In genomic region chr18:32092422-32093105, GRCh38 we compare ENCODE assay signal across 8 cellular contexts. TPM values are rescaled to one million over a fixed set of nuclear protein-coding genes. Genes with fewer than 3 reads are reported as not detected.
DNase-seq lines count a peak whose midpoint lies in the region; ATAC-seq and TF ChIP-seq lines count a peak whose summit lies in the region.

No MANE protein-coding gene starts in this region.

- H3K36me3 ChIP-seq in H7 (replicated peaks; ENCODE audit: control insufficient read depth, insufficient read depth, low read length): no peaks in the 10 kb centered on the region; the same call in none of the 2 replicates
- H3K36me3 ChIP-seq in Loucy (ENCODE audit: insufficient read depth, low read length): peaks cover 19% of the 10 kb centered on the region; the same call in 1 of the 2 replicates
- peaks cover 39% of the 10 kb centered on the region for H3K36me3 ChIP-seq in RWPE2 (ENCODE audit: low read depth)
- no peaks in the 10 kb centered on the region for H3K36me3 ChIP-seq in neural cell (ENCODE audit: insufficient read depth, low read length)

- peak overlapping the region; percentile 97 to 99 for H3K27ac Mint-ChIP-seq in stimulated activated naive CD8-positive, alpha-beta T cell treated with anti-CD3 and anti-CD28 coated beads, Interleukin-15, amount 100 ng/mL, for 72 hours

- peak; percentile 26 for TF ChIP-seq RAD21 in neural cell (conservative IDR thresholded peaks at IDR 0.05)

- H3K4me3 ChIP-seq in H7 (ENCODE audit: insufficient read depth, low read depth, low read length): peak overlapping the region; percentile 78
- peak overlapping the region; percentile 98 for H3K4me3 ChIP-seq in Loucy (ENCODE audit: low read length, poor library complexity, severe bottlenecking)
- H3K4me3 ChIP-seq in RWPE2 (ENCODE audit: severe bottlenecking): peak overlapping the region; percentile 80
- peak overlapping the region; percentile 95 for H3K4me3 ChIP-seq in neural cell (ENCODE audit: low read length)

- H3K27ac ChIP-seq in RWPE2 (ENCODE audit: poor library complexity, severe bottlenecking): peak overlapping the region; percentile 87
- H3K27ac ChIP-seq in neural cell (ENCODE audit: low read length): peak overlapping the region; percentile 98

- H2AFZ ChIP-seq in Loucy (ENCODE audit: low read length) (peak overlapping the region; percentile 85), neural cell (ENCODE audit: low read depth, low read length) (peak overlapping the region; percentile 100)

- TF ChIP-seq CTCF in Loucy (conservative IDR thresholded peaks at IDR 0.05; ENCODE audit: low read length): no peak
- no peak for TF ChIP-seq CTCF in RWPE2 (IDR thresholded peaks at IDR 0.05; ENCODE audit: poor library complexity, severe bottlenecking)
- TF ChIP-seq CTCF in neural cell (IDR thresholded peaks at IDR 0.05; ENCODE audit: poor library complexity, severe bottlenecking): peak; percentile 12

- H3K4me1 ChIP-seq in Loucy (ENCODE audit: insufficient read depth, low read length, poor library complexity, severe bottlenecking) (peaks cover 35% of the 10 kb centered on the region), RWPE2 (ENCODE audit: insufficient read depth, poor library complexity, severe bottlenecking) (no peaks in the 10 kb centered on the region)

- peak overlapping the region; percentile 90 to 99 for H3K4me3 Mint-ChIP-seq in stimulated activated naive CD8-positive, alpha-beta T cell treated with anti-CD3 and anti-CD28 coated beads, Interleukin-15, amount 100 ng/mL, for 72 hours

- peaks cover 56% of the 10 kb centered on the region for H3K79me2 ChIP-seq in Loucy (ENCODE audit: insufficient read depth, low read length)
- H3K79me2 ChIP-seq in neural cell (replicated peaks; ENCODE audit: insufficient read depth, low read length): peaks cover 46% of the 10 kb centered on the region

- peaks cover 51% of the 10 kb centered on the region for H4K20me1 ChIP-seq in Loucy (ENCODE audit: insufficient read depth, low read length, poor library complexity, severe bottlenecking)
- no peaks in the 10 kb centered on the region for H4K20me1 ChIP-seq in neural cell (ENCODE audit: insufficient read depth)

- H3K4me1 Mint-ChIP-seq in stimulated activated naive CD8-positive, alpha-beta T cell treated with anti-CD3 and anti-CD28 coated beads, Interleukin-15, amount 100 ng/mL, for 72 hours: peaks cover 44% of the 10 kb centered on the region

- no peaks in the 10 kb centered on the region for H3K27me3 ChIP-seq in H7 (ENCODE audit: control insufficient read depth, insufficient read depth, low read length)
- no peaks in the 10 kb centered on the region for H3K27me3 ChIP-seq in Loucy (ENCODE audit: insufficient read depth, low read length, poor library complexity, severe bottlenecking)
- H3K27me3 ChIP-seq in RWPE2 (ENCODE audit: insufficient read depth, poor library complexity, severe bottlenecking): no peaks in the 10 kb centered on the region
- no peaks in the 10 kb centered on the region for H3K27me3 ChIP-seq in neural cell (ENCODE audit: insufficient read depth, low read depth, low read length)

- no peaks in the 10 kb centered on the region for H3F3A ChIP-seq in Loucy (ENCODE audit: low read depth)
- H3F3A ChIP-seq in neural cell (ENCODE audit: insufficient read depth, low read length, poor library complexity, severe bottlenecking): peaks cover 5% of the 10 kb centered on the region

- TF ChIP-seq EP300 in neural cell (conservative IDR thresholded peaks at IDR 0.05; ENCODE audit: poor library complexity, severe bottlenecking): peak; percentile 52

- H3K9me3 Mint-ChIP-seq in stimulated activated naive CD8-positive, alpha-beta T cell treated with anti-CD3 and anti-CD28 coated beads, Interleukin-15, amount 100 ng/mL, for 72 hours: no peaks in the 10 kb centered on the region

- DNase-seq in ELR (ENCODE audit: low read depth): peak; percentile 96
- DNase-seq in H7: peak; percentile 99
- peak; percentile 96 for DNase-seq in RWPE2 (ENCODE audit: low spot score)
- DNase-seq in activated effector memory CD4-positive, alpha-beta T cell treated with anti-CD3 and anti-CD28 coated beads, Interleukin-2, amount 50 U/mL, for 16 hours: peak; percentile 100
- peak; percentile 96 for DNase-seq in fibroblast of the conjunctiva (ENCODE audit: low read depth)
- peak; percentile 99 for DNase-seq in stimulated activated naive CD8-positive, alpha-beta T cell treated with anti-CD3 and anti-CD28 coated beads, Interleukin-15, amount 100 ng/mL, for 72 hours

- no peaks in the 10 kb centered on the region for H3K27me3 Mint-ChIP-seq in stimulated activated naive CD8-positive, alpha-beta T cell treated with anti-CD3 and anti-CD28 coated beads, Interleukin-15, amount 100 ng/mL, for 72 hours

- H3K9ac ChIP-seq in Loucy (ENCODE audit: low read depth, low read length, poor library complexity, severe bottlenecking) (peak overlapping the region; percentile 96), neural cell (ENCODE audit: low read length) (peak overlapping the region; percentile 98)

- H3K4me2 ChIP-seq in Loucy (ENCODE audit: low read depth, low read length, poor library complexity, severe bottlenecking) (peak overlapping the region; percentile 100), neural cell (ENCODE audit: low read length) (no peak overlapping the region)

- H3K9me2 ChIP-seq in Loucy (replicated peaks; ENCODE audit: low read depth, low read length): no peaks in the 10 kb centered on the region
- H3K9me2 ChIP-seq in neural cell (ENCODE audit: insufficient read depth, low read length): no peaks in the 10 kb centered on the region

- H3K9me3 ChIP-seq in Loucy (ENCODE audit: insufficient read depth, low read depth, low read length) (no peaks in the 10 kb centered on the region), RWPE2 (ENCODE audit: severe bottlenecking) (no peaks in the 10 kb centered on the region), neural cell (ENCODE audit: low read length) (no peaks in the 10 kb centered on the region)

- peak; percentile 88 for ATAC-seq in RWPE2 (ENCODE audit: low read depth)
- peak; percentile 90 for ATAC-seq in stimulated activated naive CD8-positive, alpha-beta T cell treated with anti-CD3 and anti-CD28 coated beads, Interleukin-15, amount 100 ng/mL, for 72 hours

TF ChIP-seq in neural cell, 6 proteins besides CTCF, POLR2A, EP300 and RAD21:
- peak; percentile 95 for TF ChIP-seq MXI1 (conservative IDR thresholded peaks at IDR 0.05; ENCODE audit: poor library complexity, severe bottlenecking)
- TF ChIP-seq POLR2AphosphoS5 (IDR thresholded peaks at IDR 0.05): peak; percentile 72
- no peak for TF ChIP-seq TAF1 (IDR thresholded peaks at IDR 0.05; ENCODE audit: low read depth)

RNA-seq across cellular contexts. Expression of gene RNF138, which starts 0.9 kb away (rescaled TPM):
- total RNA-seq in H7 (2014; rRNA removed; shearing (Covaris generic)): 105 and 130 TPM in 2 replicates
- 37.8 and 40.3 TPM in 2 replicates for polyA plus RNA-seq in neural cell
- polyA minus RNA-seq in neural cell: 53.1 and 57.5 TPM in 2 replicates

Comparison
In these comparisons a context has a peak if more than half of its experiments do, and no peak if none do; other contexts are left out.
1. Peak in every context shown above with its lines: DNase-seq, ATAC-seq, H3K4me3 ChIP-seq and H3K27ac ChIP-seq.